Comparison of ENCODE assay signal across 8 cellular contexts in genomic region chr3:158791259-158791920, GRCh38. TPM values are rescaled to one million over a fixed set of nuclear protein-coding genes. Genes with fewer than 3 reads are reported as not detected.
DNase-seq lines count a peak whose midpoint lies in the region; ATAC-seq and TF ChIP-seq lines count a peak whose summit lies in the region.

No MANE protein-coding gene starts in this region.

- no peak overlapping the region for H3K23ac ChIP-seq in H9 (ENCODE audit: insufficient read length, low read depth, low read length)

- no peak overlapping the region for H3K4me3 Mint-ChIP-seq in H9
- H3K4me3 Mint-ChIP-seq in stimulated activated memory B cell treated with anti-CD40 and anti-IgM and Interleukin-4, amounts not matched to agents 10 μg/mL and 1 μg/mL and 100 μg/mL, for 72 hours: peak overlapping the region; percentile 77

- H3K27ac Mint-ChIP-seq in H9: no peak overlapping the region
- H3K27ac Mint-ChIP-seq in stimulated activated memory B cell treated with anti-CD40 and anti-IgM and Interleukin-4, amounts not matched to agents 10 μg/mL and 1 μg/mL and 100 μg/mL, for 72 hours: peak overlapping the region; percentile 59

- H3K4ac ChIP-seq in H9 (ENCODE audit: low read depth, low read length): no peak overlapping the region

- H2AK5ac ChIP-seq in H9 (ENCODE audit: insufficient read length, low read length): no peak overlapping the region

- no peaks in the 10 kb centered on the region for H3F3A ChIP-seq in Loucy (ENCODE audit: low read depth)

- no peak overlapping the region for H4K91ac ChIP-seq in H9 (ENCODE audit: insufficient read length, low read depth, low read length)

- no peaks in the 10 kb centered on the region; a peak in 1 of 5 replicates for H3K9me3 Mint-ChIP-seq in H9
- no peaks in the 10 kb centered on the region for H3K9me3 Mint-ChIP-seq in stimulated activated memory B cell treated with anti-CD40 and anti-IgM and Interleukin-4, amounts not matched to agents 10 μg/mL and 1 μg/mL and 100 μg/mL, for 72 hours

- ATAC-seq in stimulated activated memory B cell treated with anti-CD40 and anti-IgM and Interleukin-4, amounts not matched to agents 10 μg/mL and 1 μg/mL and 100 μg/mL, for 72 hours: no peak

- no peaks in the 10 kb centered on the region for H3K36me3 Mint-ChIP-seq in H9 (ENCODE audit: insufficient read depth in 1 of 3, low read depth in 3 of 3)
- no peaks in the 10 kb centered on the region for H3K36me3 Mint-ChIP-seq in stimulated activated memory B cell treated with anti-CD40 and anti-IgM and Interleukin-4, amounts not matched to agents 10 μg/mL and 1 μg/mL and 100 μg/mL, for 72 hours

- no peaks in the 10 kb centered on the region for H3K4me1 ChIP-seq in H9 (ENCODE audit: insufficient read depth, low read length)
- H3K4me1 ChIP-seq in Loucy (ENCODE audit: insufficient read depth, low read length, poor library complexity, severe bottlenecking): peaks cover 6% of the 10 kb centered on the region
- peaks cover 0 to 8% (median 0%) of the 10 kb centered on the region in 4 donors for H3K4me1 ChIP-seq in Peyer's patch
- H3K4me1 ChIP-seq in hepatocyte (ENCODE audit: insufficient read depth): no peaks in the 10 kb centered on the region

- peaks cover 4 to 5% of the 10 kb centered on the region in 2 experiments; a peak in 3 of 4 replicates for H3K4me1 Mint-ChIP-seq in H9
- H3K4me1 Mint-ChIP-seq in stimulated activated memory B cell treated with anti-CD40 and anti-IgM and Interleukin-4, amounts not matched to agents 10 μg/mL and 1 μg/mL and 100 μg/mL, for 72 hours: peaks cover 6% of the 10 kb centered on the region

- TF ChIP-seq POLR2A in Peyer's patch (IDR thresholded peaks at IDR 0.05): no peak

- no peak overlapping the region for H3K27ac ChIP-seq in H9 (ENCODE audit: insufficient read length, low read depth, low read length)
- no peak overlapping the region for H3K27ac ChIP-seq in Peyer's patch
- H3K27ac ChIP-seq in hepatocyte: no peak overlapping the region

- no peaks in the 10 kb centered on the region for H3K23me2 ChIP-seq in H9 (ENCODE audit: insufficient read length, low read depth, low read length, poor library complexity, severe bottlenecking)

- H3K9me3 ChIP-seq in H9 (ENCODE audit: control insufficient read depth, low read depth, low read length): no peaks in the 10 kb centered on the region
- H3K9me3 ChIP-seq in Loucy (ENCODE audit: insufficient read depth, low read depth, low read length): peaks cover 8% of the 10 kb centered on the region
- H3K9me3 ChIP-seq in Peyer's patch: no peaks in the 10 kb centered on the region
- no peaks in the 10 kb centered on the region for H3K9me3 ChIP-seq in hepatocyte (ENCODE audit: low read depth)

- no peak overlapping the region for H2BK5ac ChIP-seq in H9 (ENCODE audit: insufficient read length, low read length)

- H4K20me1 ChIP-seq in H9 (ENCODE audit: control insufficient read depth, insufficient read depth, insufficient read length): no peaks in the 10 kb centered on the region
- no peaks in the 10 kb centered on the region for H4K20me1 ChIP-seq in Loucy (ENCODE audit: insufficient read depth, low read length, poor library complexity, severe bottlenecking)
- no peaks in the 10 kb centered on the region for H4K20me1 ChIP-seq in hepatocyte (ENCODE audit: insufficient read depth, poor library complexity, severe bottlenecking)

- H2BK15ac ChIP-seq in H9 (ENCODE audit: low read depth, low read length): no peak overlapping the region

- peak; percentile 40 for DNase-seq in stimulated activated CD4-positive, alpha-beta T cell treated with anti-CD3 and anti-CD28 coated beads, Interleukin-15, amount 100 ng/mL, for 24 hours
- no peak for DNase-seq in stimulated activated CD4-positive, alpha-beta T cell treated with anti-CD3 and anti-CD28 coated beads, Interleukin-12 subunit alpha, Interleukin-12 subunit beta, amount 100 ng/mL, for 4 hours
- DNase-seq in H9: no peak
- DNase-seq in Peyer's patch: peak in 1 of 3 donors; percentile 63
- DNase-seq in astrocyte of the hippocampus (ENCODE audit: low read depth, low spot score): peak; percentile 79
- peak; percentile 81 for DNase-seq in hepatocyte (ENCODE audit: low spot score)

- no peak overlapping the region for H3K18ac ChIP-seq in H9 (ENCODE audit: insufficient read length, low read depth, low read length)

- H3T11ph ChIP-seq in H9 (ENCODE audit: low read length): no peak overlapping the region

- no peak overlapping the region for H3K4me2 ChIP-seq in H9 (ENCODE audit: insufficient read depth, insufficient read length, low read length)
- H3K4me2 ChIP-seq in Loucy (ENCODE audit: low read depth, low read length, poor library complexity, severe bottlenecking): peak overlapping the region; percentile 50
- H3K4me2 ChIP-seq in hepatocyte: peak overlapping the region; percentile 54

- H3K56ac ChIP-seq in H9 (ENCODE audit: insufficient read length, low read depth, low read length): no peak overlapping the region

- no peak overlapping the region for H2BK120ac ChIP-seq in H9 (ENCODE audit: low read depth, low read length, poor library complexity, severe bottlenecking)

- H2AFZ ChIP-seq in H9 (ENCODE audit: low read length): no peak overlapping the region
- peak overlapping the region; percentile 97 for H2AFZ ChIP-seq in Loucy (ENCODE audit: low read length)
- H2AFZ ChIP-seq in hepatocyte: no peak overlapping the region

- H3K36me3 ChIP-seq in Loucy (ENCODE audit: insufficient read depth, low read length) (no peaks in the 10 kb centered on the region), Peyer's patch (no peaks in the 10 kb centered on the region), hepatocyte (replicated peaks; ENCODE audit: insufficient read depth, low read depth) (no peaks in the 10 kb centered on the region)

- TF ChIP-seq CTCF in H9 (conservative IDR thresholded peaks at IDR 0.05) (peak; percentile 90), Loucy (conservative IDR thresholded peaks at IDR 0.05; ENCODE audit: low read length) (peak; percentile 89), Peyer's patch (IDR thresholded peaks at IDR 0.05) (peak; percentile 51 to 93 (median 84)), hepatocyte (IDR thresholded peaks at IDR 0.05; ENCODE audit: poor library complexity) (peak; percentile 98)

- no peak overlapping the region for H4K8ac ChIP-seq in H9 (replicated peaks; ENCODE audit: insufficient read length, low read depth, low read length)

- H3K9me2 ChIP-seq in Loucy (replicated peaks; ENCODE audit: low read depth, low read length) (no peaks in the 10 kb centered on the region), hepatocyte (replicated peaks; ENCODE audit: insufficient read depth) (no peaks in the 10 kb centered on the region)

- no CpG with 5 or more reads among the region's 8 CpGs for WGBS in H9 (ENCODE audit: extremely low coverage, insufficient read length, low lambda C conversion rate)
- 2% methylated on average over 8 of the region's 8 CpGs for WGBS in hepatocyte (ENCODE audit: low lambda C conversion rate, missing lambda C conversion rate)

- H3K9ac ChIP-seq in H9 (ENCODE audit: extremely low read depth, insufficient read length, low read length): no peak overlapping the region
- peak overlapping the region; percentile 61 for H3K9ac ChIP-seq in Loucy (ENCODE audit: low read depth, low read length, poor library complexity, severe bottlenecking)

- H3K14ac ChIP-seq in H9 (ENCODE audit: insufficient read depth, low read length): no peak overlapping the region

- no peak overlapping the region for H4K5ac ChIP-seq in H9 (ENCODE audit: insufficient read length, low read depth, low read length)

- H2BK12ac ChIP-seq in H9 (ENCODE audit: insufficient read length, low read depth, low read length): no peak overlapping the region

- H3K79me2 ChIP-seq in H9 (ENCODE audit: insufficient read depth, low read length) (no peaks in the 10 kb centered on the region), Loucy (ENCODE audit: insufficient read depth, low read length) (no peaks in the 10 kb centered on the region), hepatocyte (no peaks in the 10 kb centered on the region)

- peaks cover 6% of the 10 kb centered on the region for H3K27me3 Mint-ChIP-seq in H9 (ENCODE audit: low read depth)
- H3K27me3 Mint-ChIP-seq in stimulated activated memory B cell treated with anti-CD40 and anti-IgM and Interleukin-4, amounts not matched to agents 10 μg/mL and 1 μg/mL and 100 μg/mL, for 72 hours: no peaks in the 10 kb centered on the region

- no peak overlapping the region for H2BK20ac ChIP-seq in H9 (ENCODE audit: low read depth, low read length, poor library complexity, severe bottlenecking)

- H3K4me3 ChIP-seq in Loucy (ENCODE audit: low read length, poor library complexity, severe bottlenecking) (peak overlapping the region; percentile 62), Peyer's patch (peak overlapping the region in 1 of 4 donors; percentile 6), hepatocyte (no peak overlapping the region)

- no peaks in the 10 kb centered on the region for H3K27me3 ChIP-seq in H9 (ENCODE audit: insufficient read depth, low read length)
- H3K27me3 ChIP-seq in Loucy (ENCODE audit: insufficient read depth, low read length, poor library complexity, severe bottlenecking): no peaks in the 10 kb centered on the region
- no peaks in the 10 kb centered on the region for H3K27me3 ChIP-seq in Peyer's patch
- no peaks in the 10 kb centered on the region for H3K27me3 ChIP-seq in hepatocyte

- no peaks in the 10 kb centered on the region for H3K79me1 ChIP-seq in H9 (ENCODE audit: insufficient read depth, low read depth, low read length, poor library complexity, severe bottlenecking)

RNA-seq across cellular contexts. Expression of gene MFSD1, which starts 10.5 kb away (rescaled TPM):
- total RNA-seq in H9 (2021) (9.5 and 10.4 TPM in 2 replicates), Peyer's patch (10 to 100 TPM; 14.9 to 48.0 (median 42.6) TPM), hepatocyte (74.9 and 76.7 TPM in 2 replicates)
- polyA plus RNA-seq in hepatocyte: 57.8 and 58.6 TPM in 2 replicates

RNA-seq across cellular contexts. Expression of gene RARRES1, which starts 59.1 kb away (rescaled TPM):
- total RNA-seq in H9 (2021): 0.72 and 0.81 TPM in 2 replicates
- total RNA-seq in Peyer's patch: 100 to 1,000 TPM in 2 of 4 donors, 10 to 100 TPM in 2; 11.6 to 225 (median 84.9) TPM
- 73.1 and 90.3 TPM in 2 replicates for total RNA-seq in hepatocyte
- polyA plus RNA-seq in hepatocyte: 36.9 and 40.7 TPM in 2 replicates

Comparison
In these comparisons a context has a peak if more than half of its experiments do, and no peak if none do; other contexts are left out.
1. DNase-seq: peak in stimulated activated CD4-positive, alpha-beta T cell treated with anti-CD3 and anti-CD28 coated beads, Interleukin-15, amount 100 ng/mL, for 24 hours (single experiment), astrocyte of the hippocampus (single experiment) and hepatocyte (single experiment); none in stimulated activated CD4-positive, alpha-beta T cell treated with anti-CD3 and anti-CD28 coated beads, Interleukin-12 subunit alpha, Interleukin-12 subunit beta, amount 100 ng/mL, for 4 hours (single experiment) and H9 (single experiment).
2. Peak in every context shown above with its lines, with median percentiles within 50 percentile points of each other: CTCF ChIP-seq.